In the genomic region with DNA sequence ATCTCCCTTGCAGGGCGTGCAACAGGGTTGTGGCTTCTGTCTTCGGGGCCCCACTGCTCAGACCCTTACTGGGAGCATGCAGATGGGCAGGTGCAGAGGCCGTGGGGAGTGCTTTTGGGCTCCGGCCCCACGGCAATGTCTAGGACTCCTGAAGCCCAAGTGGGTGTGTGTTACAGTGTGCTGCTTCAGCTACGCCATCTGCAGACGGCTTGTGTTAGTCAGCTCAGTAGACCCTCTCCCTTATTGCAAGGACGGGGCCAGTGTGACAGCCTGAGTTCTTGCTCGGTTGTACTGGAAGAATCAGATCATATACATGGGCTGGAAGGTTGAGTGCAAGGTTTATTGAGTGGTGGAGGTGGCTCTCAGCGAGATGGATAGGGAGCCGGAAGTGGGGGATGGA, we compare ENCODE assay signal across 24 cellular contexts.
"Had no signal": no experiment of that assay in that cellular context is flagged by ENCODE, and none has a peak within 500 bp of the region (broad histone marks: within the 10 kb centered on the region; RNA-seq: fewer than 3 reads in every experiment).

No MANE protein-coding gene starts in this region.

- H3K27me3 ChIP-seq: adrenal gland, MG63 had no signal

- H3K27ac Mint-ChIP-seq: activated B cell treated with CpG ODN at 0.5 μM for 24 hours; activated CD8-positive, alpha-beta T cell treated with anti-CD3 and anti-CD28 coated beads for 36 hours; activated naive CD8-positive, alpha-beta T cell treated with anti-CD3 and anti-CD28 coated beads, Interleukin-2, amount 10 ng/mL, durations not matched to agents 7 days and 5 days; activated T-cell treated with anti-CD3 and anti-CD28 coated beads, Interleukin-2, amount 50 U/mL, for 72 hours; activated T-helper 2 cell treated with anti-CD3 and anti-CD28 coated beads, Interferon-gamma antibody, Interleukin-2, Interleukin-4, amounts not matched to agents 10 μg/mL and 5 μg/mL and 100 μg/mL, durations not matched to agents 14 hours and 24 hours and 36 hours; T-helper 1 cell treated with Interleukin-12 subunit alpha and Interleukin-12 subunit beta and Interleukin-4 antibody, amounts not matched to agents 30 μg/mL and 1 μg/mL, for 36 hours had no signal

- H3K36me3 ChIP-seq: adrenal gland had no signal

- H3K4me1 ChIP-seq: adrenal gland had no signal

- H3K9me3 Mint-ChIP-seq: activated B cell treated with CpG ODN at 0.5 μM for 24 hours; activated T-cell treated with anti-CD3 and anti-CD28 coated beads, Interleukin-2, amount 50 U/mL, for 72 hours had no signal

- H3K4me1 Mint-ChIP-seq: activated B cell treated with CpG ODN at 0.5 μM for 24 hours; activated naive CD8-positive, alpha-beta T cell treated with anti-CD3 and anti-CD28 coated beads, Interleukin-2, amount 10 ng/mL, durations not matched to agents 7 days and 5 days had no signal

- DNase-seq: activated B cell treated with CpG ODN at 0.5 μM for 24 hours; activated CD4-positive, alpha-beta T cell treated with anti-CD3 and anti-CD28 coated beads for 1 hour; activated CD4-positive, alpha-beta T cell treated with anti-CD3 and anti-CD28 coated beads, Interleukin-2, amount 50 U/mL, for 1 hour; activated CD8-positive, alpha-beta memory T cell treated with anti-CD3 and anti-CD28 coated beads, Interleukin-2, amount 50 U/mL, for 4 hours; activated CD8-positive, alpha-beta T cell treated with anti-CD3 and anti-CD28 coated beads for 36 hours; activated naive CD4-positive, alpha-beta T cell treated with anti-CD3 and anti-CD28 coated beads, Interleukin-2, amount 50 U/mL, for 16 hours; activated naive CD8-positive, alpha-beta T cell treated with anti-CD3 and anti-CD28 coated beads, Interleukin-2, amount 10 ng/mL, durations not matched to agents 7 days and 5 days; activated T-cell treated with anti-CD3 and anti-CD28 coated beads, Interleukin-2, amount 50 U/mL, for 72 hours; adrenal gland; anterior cingulate cortex; central memory CD4-positive, alpha-beta T cell; KG1; MG63; MV-4-11; NCI-H1092 treated with DMSO at 0.1 percent for 48 hours; NCI-H1417 treated with DMSO at 0.1 percent for 48 hours; NCI-H1694 treated with DMSO at 0.1 percent for 48 hours; NCI-H2029 treated with DMSO at 0.1 percent for 48 hours; NCI-H446; NCI-H524; PC-3; SHP77 had no signal

- ATAC-seq: activated CD8-positive, alpha-beta T cell treated with anti-CD3 and anti-CD28 coated beads for 36 hours; activated T-cell treated with anti-CD3 and anti-CD28 coated beads, Interleukin-2, amount 50 U/mL, for 72 hours; PC-3 had no signal

- H3K9me3 ChIP-seq: adrenal gland, MG63 had no signal

- H3K27me3 Mint-ChIP-seq: activated B cell treated with CpG ODN at 0.5 μM for 24 hours; activated CD8-positive, alpha-beta T cell treated with anti-CD3 and anti-CD28 coated beads for 36 hours; activated naive CD8-positive, alpha-beta T cell treated with anti-CD3 and anti-CD28 coated beads, Interleukin-2, amount 10 ng/mL, durations not matched to agents 7 days and 5 days had no signal

- H3K4me3 ChIP-seq: adrenal gland, MG63 had no signal

- H3K4me3 Mint-ChIP-seq: activated B cell treated with CpG ODN at 0.5 μM for 24 hours; activated CD8-positive, alpha-beta T cell treated with anti-CD3 and anti-CD28 coated beads for 36 hours; activated naive CD8-positive, alpha-beta T cell treated with anti-CD3 and anti-CD28 coated beads, Interleukin-2, amount 10 ng/mL, durations not matched to agents 7 days and 5 days; activated T-cell treated with anti-CD3 and anti-CD28 coated beads, Interleukin-2, amount 50 U/mL, for 72 hours; T-helper 1 cell treated with Interleukin-12 subunit alpha and Interleukin-12 subunit beta and Interleukin-4 antibody, amounts not matched to agents 30 μg/mL and 1 μg/mL, for 36 hours had no signal

- H3K27ac ChIP-seq: adrenal gland had no signal
